Comparison of ENCODE assay signal across 8 cellular contexts in the genomic region with DNA sequence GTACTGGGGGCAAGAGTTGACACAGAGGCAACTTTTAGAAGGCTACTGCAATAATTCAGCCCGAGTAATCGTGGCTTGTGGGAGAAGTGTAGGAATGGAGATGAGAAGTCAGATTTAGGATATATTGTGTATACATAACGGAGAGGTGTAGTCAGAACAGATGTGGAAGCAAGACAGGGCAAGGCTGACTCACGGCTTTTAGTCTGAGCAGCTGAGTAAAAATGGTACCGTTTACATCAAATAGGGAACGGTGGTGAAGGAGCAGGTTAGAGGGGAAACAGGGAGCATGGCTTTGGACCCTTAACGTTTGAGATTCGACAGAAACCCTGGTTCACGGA. TPM values are rescaled to one million over a fixed set of nuclear protein-coding genes. Genes with fewer than 3 reads are reported as not detected.
DNase-seq lines count a peak whose midpoint lies in the region; ATAC-seq, FAIRE-seq and TF ChIP-seq lines count a peak whose summit lies in the region.

No MANE protein-coding gene starts in this region.

- FAIRE-seq in GM19239 (lab: Jason Lieb, UNC) = peak; percentile 66

- H3K27ac ChIP-seq in right atrium auricular region (peak overlapping the region; percentile 99 to 100), spleen (peak overlapping the region; percentile 98 to 100 (median 100))

- peaks cover 14% of the 10 kb centered on the region for H3K4me1 Mint-ChIP-seq in activated T-helper 17 cell treated with anti-CD3 and anti-CD28 coated beads, Interleukin-2, amount 50 U/mL, for 72 hours

- peak; percentile 76 for DNase-seq in CD1c-positive myeloid dendritic cell (ENCODE audit: extremely low spot score)
- no peak for DNase-seq in GM19239 (ENCODE audit: insufficient read length, low spot score)
- peak; percentile 76 for DNase-seq in HS-5 (ENCODE audit: low read depth)
- no peak for DNase-seq in right atrium auricular region (ENCODE audit: low spot score)
- no peak for DNase-seq in spleen
- no peak for DNase-seq in ecto neural progenitor cell (ENCODE audit: low spot score)
- no peak for DNase-seq in SK-N-DZ (ENCODE audit: low spot score)

- peaks cover 43% of the 10 kb centered on the region for H3K36me3 Mint-ChIP-seq in activated T-helper 17 cell treated with anti-CD3 and anti-CD28 coated beads, Interleukin-2, amount 50 U/mL, for 72 hours (ENCODE audit: low read depth)

- 18 to 29% (median 21%) methylated on average over 9 of the region's 9 CpGs for WGBS in spleen, 5 donors

- peak overlapping the region; percentile 86 for H3K4me3 Mint-ChIP-seq in activated T-helper 17 cell treated with anti-CD3 and anti-CD28 coated beads, Interleukin-2, amount 50 U/mL, for 72 hours

- H3K36me3 ChIP-seq in right atrium auricular region (no peaks in the 10 kb centered on the region), spleen (peaks cover 0 to 5% (median 0%) of the 10 kb centered on the region in 6 donors)

- ATAC-seq in activated T-helper 17 cell treated with anti-CD3 and anti-CD28 coated beads, Interleukin-2, amount 50 U/mL, for 72 hours (replicated peaks) = peak; percentile 85

- peak overlapping the region; percentile 98 for H3K27ac Mint-ChIP-seq in activated T-helper 17 cell treated with anti-CD3 and anti-CD28 coated beads, Interleukin-2, amount 50 U/mL, for 72 hours

- H3K9me3 ChIP-seq in right atrium auricular region (no peaks in the 10 kb centered on the region), spleen (no peaks in the 10 kb centered on the region)

- intact Hi-C loops in spleen (cut with DNase I; ENCODE audit: low total_unique reads) = no loop called here

- no peak for TF ChIP-seq POLR2A in spleen (IDR thresholded peaks at IDR 0.05)

- no peaks in the 10 kb centered on the region for H3K27me3 Mint-ChIP-seq in activated T-helper 17 cell treated with anti-CD3 and anti-CD28 coated beads, Interleukin-2, amount 50 U/mL, for 72 hours

- H3K27me3 ChIP-seq in right atrium auricular region = no peaks in the 10 kb centered on the region
- no peaks in the 10 kb centered on the region for H3K27me3 ChIP-seq in spleen (replicated peaks in 1 of 7)

- H3K4me1 ChIP-seq in right atrium auricular region = peaks cover 0 to 42% of the 10 kb centered on the region in 2 donors
- peaks cover 27 to 58% (median 47%) of the 10 kb centered on the region in 6 donors for H3K4me1 ChIP-seq in spleen

- TF ChIP-seq CTCF in right atrium auricular region (IDR thresholded peaks at IDR 0.05) (no peak), spleen (IDR thresholded peaks at IDR 0.05 in 8 of 11, conservative IDR thresholded peaks at IDR 0.05 in 3 of 11) (no peak)

- H3K4me3 ChIP-seq in right atrium auricular region (peak overlapping the region; percentile 94 to 99), spleen (peak overlapping the region; percentile 65 to 95 (median 82))

- H3K9me3 Mint-ChIP-seq in activated T-helper 17 cell treated with anti-CD3 and anti-CD28 coated beads, Interleukin-2, amount 50 U/mL, for 72 hours = no peaks in the 10 kb centered on the region

RNA-seq across cellular contexts. Expression of gene LSM14A, which starts 0.8 kb away (rescaled TPM):
- 100 to 1,000 TPM in 1 of 2 donors, 10 to 100 TPM in 1; 88.5 to 105 TPM for total RNA-seq in activated T-helper 17 cell treated with anti-CD3 and anti-CD28 coated beads, Interleukin-2, amount 50 U/mL, for 72 hours
- total RNA-seq in right atrium auricular region (10 to 100 TPM; 60.3 to 80.2 TPM), spleen (100 to 1,000 TPM; 116 to 187 (median 134) TPM)
- polyA plus RNA-seq in spleen = 10 to 100 TPM; 46.8 to 78.2 (median 59.7) TPM
- polyA plus RNA-seq in SK-N-DZ (2014; cell fraction: cytosol; rRNA removed) = 67.5 and 74.4 TPM in 2 replicates
- polyA plus RNA-seq in SK-N-DZ (2014; cell fraction: nucleus; rRNA removed) = 25.4 and 29.1 TPM in 2 replicates

Comparison
In these comparisons a context has a peak if more than half of its experiments do, and no peak if none do; other contexts are left out.
1. DNase-seq: peak in CD1c-positive myeloid dendritic cell (single experiment) and HS-5 (single experiment); none in GM19239 (single experiment), right atrium auricular region (single experiment), spleen (single experiment), ecto neural progenitor cell (single experiment) and SK-N-DZ (single experiment).